Comparison of ENCODE assay signal across 29 cellular contexts in the genomic region with DNA sequence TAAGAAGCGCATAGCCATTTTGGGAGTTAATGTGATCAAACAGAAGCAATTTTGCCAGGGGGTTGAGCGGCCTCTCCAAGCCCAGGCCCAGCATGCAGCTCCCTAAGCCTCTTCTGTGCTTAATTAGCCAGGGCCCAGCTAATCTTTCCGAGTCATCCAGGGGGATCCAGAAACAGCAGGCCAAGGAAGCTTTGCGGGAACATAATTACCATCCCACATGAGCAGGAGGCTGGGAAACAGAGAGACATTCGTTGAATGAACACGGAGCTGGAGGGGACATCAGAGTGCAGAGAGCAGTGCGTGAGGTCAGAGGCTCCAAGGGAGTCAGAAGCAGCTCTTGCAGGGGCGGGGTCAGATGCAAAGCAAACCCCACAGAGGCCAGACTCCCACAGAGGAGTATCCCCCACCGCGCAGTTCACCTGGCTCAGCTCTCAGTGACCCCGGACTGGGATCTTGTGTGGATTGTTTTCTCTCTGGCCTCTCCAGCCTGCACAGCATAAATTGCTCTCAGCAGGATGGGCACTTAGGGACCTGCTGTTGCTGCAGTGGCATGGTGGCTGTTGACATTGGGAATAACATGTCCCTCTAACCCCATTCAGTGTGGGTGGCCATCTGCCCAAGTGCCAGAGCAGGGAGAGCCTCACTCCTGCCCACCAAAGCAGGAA.
A peak's percentile ranks its signal among the peaks of the same experiment; 100 is the strongest.
DNase-seq lines count a peak whose midpoint lies in the region; ATAC-seq and TF ChIP-seq lines count a peak whose summit lies in the region.
"Had no signal": no experiment of that assay in that cellular context is flagged by ENCODE, and none has a peak within 500 bp of the region (broad histone marks: within the 10 kb centered on the region; RNA-seq: fewer than 3 reads in every experiment).

No MANE protein-coding gene starts in this region.

- H3K27ac ChIP-seq in SK-N-SH (ENCODE audit: low read depth in 2 of 2, low read length in 1 of 2) (peak overlapping the region in 1 of 2 experiments; percentile 64; a peak in 2 of 4 replicates), ectodermal cell (ENCODE audit: insufficient read depth, low read depth, low read length, poor library complexity, severe bottlenecking) (peak overlapping the region; percentile 59), thyroid gland (peak overlapping the region; percentile 64 to 72 (median 68))
- H3K27ac ChIP-seq: left lung, prostate gland, thoracic aorta, VCaP had no signal

- CTCF ChIA-PET in SK-N-SH (lab: Yijun Ruan, JAX) = no interaction called here

- H3K9me3 ChIP-seq in SK-N-SH (no peaks in the 10 kb centered on the region), ectodermal cell (ENCODE audit: control insufficient read depth, low read length) (no peaks in the 10 kb centered on the region), thyroid gland (no peaks in the 10 kb centered on the region)
- H3K9me3 ChIP-seq: left lung, prostate gland, thoracic aorta had no signal

- 36% methylated on average over 6 of the region's 11 CpGs for WGBS in SK-N-SH (ENCODE audit: low lambda C conversion rate)
- WGBS in ectodermal cell, 2 experiments = 46 to 59% methylated on average over 11 of the region's 11 CpGs
- WGBS in thyroid gland, 2 donors = 21 to 35% methylated on average over 7 to 10 of the region's 11 CpGs

- H3K4me2 ChIP-seq in SK-N-SH = no peak overlapping the region

- TF ChIP-seq POLR2A in thyroid gland (IDR thresholded peaks at IDR 0.05) = no peak

- no peak for TF ChIP-seq RAD21 in SK-N-SH (IDR thresholded peaks at IDR 0.05; ENCODE audit: low read length)

- DNase-seq in SK-N-SH (peak; percentile 71), NCI-H748 (lab: John Stamatoyannopoulos, UW; ENCODE audit: unreplicated experiment) (peak; percentile 84), thyroid gland (peak; percentile 60), medulla oblongata (ENCODE audit: extremely low spot score) (no peak), NCI-H2227 treated with DMSO at 0.1 percent for 48 hours (lab: John Stamatoyannopoulos, UW) (no peak), GM19238 (ENCODE audit: insufficient read length, low spot score) (no peak)
- DNase-seq: activated CD4-positive, alpha-beta T cell treated with anti-CD3 and anti-CD28 coated beads for 48 hours; activated T-cell treated with anti-CD3 and anti-CD28 coated beads for 4 hours; CD4-positive, CD25-positive, alpha-beta regulatory T cell; effector CD8-positive, alpha-beta T cell; EL; immature natural killer cell; left lung; mesenchymal stem cell; NCI-H1048; NCI-H2029; NCI-H446 treated with DMSO at 0.1 percent for 48 hours; occipital lobe; SHP77 treated with DMSO at 0.1 percent for 48 hours; stimulated activated CD4-positive, alpha-beta T cell treated with anti-CD3 and anti-CD28 coated beads, Interleukin-2, amount 100 ng/mL, for 48 hours; stimulated activated naive CD8-positive, alpha-beta T cell treated with anti-CD3 and anti-CD28 coated beads, Interleukin-15, amount 100 ng/mL, for 72 hours; T1000 had no signal

- ATAC-seq in SK-N-SH treated with all-trans-retinoic acid at 6 μM for 48 hours = no peak
- ATAC-seq: activated naive CD4-positive, alpha-beta T cell treated with anti-CD3 and anti-CD28 coated beads, Interleukin-2, amount 50 U/mL, for 72 hours; sciatic nerve; stimulated activated naive CD8-positive, alpha-beta T cell treated with anti-CD3 and anti-CD28 coated beads, Interleukin-15, amount 100 ng/mL, for 72 hours had no signal

- POLR2A ChIA-PET in SK-N-SH (lab: Yijun Ruan, JAX) = no interaction called here

- no peak overlapping the region for H2AFZ ChIP-seq in SK-N-SH (ENCODE audit: low read depth)

- H4K20me1 ChIP-seq in SK-N-SH (ENCODE audit: insufficient read depth) = no peaks in the 10 kb centered on the region

- no peaks in the 10 kb centered on the region for H3K27me3 ChIP-seq in SK-N-SH (ENCODE audit: insufficient read depth)
- H3K27me3 ChIP-seq in ectodermal cell (ENCODE audit: control insufficient read depth, insufficient read depth, low read length, poor library complexity, severe bottlenecking) = peaks cover 7% of the 10 kb centered on the region
- no peaks in the 10 kb centered on the region for H3K27me3 ChIP-seq in thyroid gland

- H3K4me1 ChIP-seq in SK-N-SH (ENCODE audit: control insufficient read depth in 1 of 2, insufficient read depth in 2 of 2, low read depth in 1 of 2, low read length in 1 of 2) (peaks cover 0 to 27% of the 10 kb centered on the region in 2 experiments; a peak in 1 of 4 replicates), ectodermal cell (ENCODE audit: control insufficient read depth, insufficient read depth, low read length) (peaks cover 16% of the 10 kb centered on the region), thyroid gland (peaks cover 28 to 33% of the 10 kb centered on the region in 2 donors)
- H3K4me1 ChIP-seq: left lung, prostate gland had no signal

- TF ChIP-seq CTCF in SK-N-SH (IDR thresholded peaks at IDR 0.05) = no peak
- TF ChIP-seq CTCF in thyroid gland (IDR thresholded peaks at IDR 0.05) = no peak

- H3K36me3 ChIP-seq in SK-N-SH (replicated peaks in 1 of 2; ENCODE audit: control insufficient read depth in 1 of 2, insufficient read depth in 2 of 2, low read length in 1 of 2) = no peaks in the 10 kb centered on the region
- no peaks in the 10 kb centered on the region for H3K36me3 ChIP-seq in ectodermal cell (ENCODE audit: control insufficient read depth, insufficient read depth, low read length)
- H3K36me3 ChIP-seq in thyroid gland = no peaks in the 10 kb centered on the region
- H3K36me3 ChIP-seq: left lung, prostate gland, thoracic aorta had no signal

- no peak overlapping the region for H3K9ac ChIP-seq in SK-N-SH

- no peaks in the 10 kb centered on the region for H3F3A ChIP-seq in SK-N-SH (replicated peaks; ENCODE audit: insufficient read depth)

- no peak for TF ChIP-seq EP300 in SK-N-SH (IDR thresholded peaks at IDR 0.05; ENCODE audit: borderline replicate concordance in 1 of 2, low read depth in 1 of 2, low read length in 1 of 2)

- no peaks in the 10 kb centered on the region for H3K79me2 ChIP-seq in SK-N-SH (ENCODE audit: insufficient read depth)

- H3K4me3 ChIP-seq in SK-N-SH (ENCODE audit: low read depth in 2 of 2, low read length in 1 of 2) = no peak overlapping the region
- no peak overlapping the region for H3K4me3 ChIP-seq in ectodermal cell (ENCODE audit: insufficient read depth, low read depth, low read length)
- H3K4me3 ChIP-seq in thyroid gland (replicated peaks in 1 of 3) = no peak overlapping the region
- H3K4me3 ChIP-seq: left lung, prostate gland, thoracic aorta had no signal

- H3K9me2 ChIP-seq in SK-N-SH = no peaks in the 10 kb centered on the region

- intact Hi-C loops in thyroid gland (cut with DNase I) = no loop called here

TF ChIP-seq in SK-N-SH, 30 proteins besides CTCF, POLR2A, EP300 and RAD21 (continues in another document):
- TF ChIP-seq TEAD4 (IDR thresholded peaks at IDR 0.05; ENCODE audit: borderline replicate concordance, insufficient read depth) (no peak), JUND (IDR thresholded peaks at IDR 0.05) (no peak), FOXJ3 (CRISPR knock-in tag; IDR thresholded peaks at IDR 0.05) (no peak), GATA2 (CRISPR knock-in tag; IDR thresholded peaks at IDR 0.05) (0 out of 2 replicates have a peak, but pooled peaks have one; percentile 40), EZH2phosphoT487 (IDR thresholded peaks at IDR 0.05; ENCODE audit: borderline replicate concordance, low read depth) (no peak)
- TF ChIP-seq, protein P1, sequence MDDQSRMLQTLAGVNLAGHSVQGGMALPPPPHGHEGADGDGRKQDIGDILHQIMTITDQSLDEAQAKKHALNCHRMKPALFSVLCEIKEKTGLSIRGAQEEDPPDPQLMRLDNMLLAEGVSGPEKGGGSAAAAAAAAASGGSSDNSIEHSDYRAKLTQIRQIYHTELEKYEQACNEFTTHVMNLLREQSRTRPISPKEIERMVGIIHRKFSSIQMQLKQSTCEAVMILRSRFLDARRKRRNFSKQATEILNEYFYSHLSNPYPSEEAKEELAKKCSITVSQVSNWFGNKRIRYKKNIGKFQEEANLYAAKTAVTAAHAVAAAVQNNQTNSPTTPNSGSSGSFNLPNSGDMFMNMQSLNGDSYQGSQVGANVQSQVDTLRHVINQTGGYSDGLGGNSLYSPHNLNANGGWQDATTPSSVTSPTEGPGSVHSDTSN (IDR thresholded peaks at IDR 0.05) = no peak
- TF ChIP-seq, protein P2, sequence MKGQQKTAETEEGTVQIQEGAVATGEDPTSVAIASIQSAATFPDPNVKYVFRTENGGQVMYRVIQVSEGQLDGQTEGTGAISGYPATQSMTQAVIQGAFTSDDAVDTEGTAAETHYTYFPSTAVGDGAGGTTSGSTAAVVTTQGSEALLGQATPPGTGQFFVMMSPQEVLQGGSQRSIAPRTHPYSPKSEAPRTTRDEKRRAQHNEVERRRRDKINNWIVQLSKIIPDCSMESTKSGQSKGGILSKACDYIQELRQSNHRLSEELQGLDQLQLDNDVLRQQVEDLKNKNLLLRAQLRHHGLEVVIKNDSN (IDR thresholded peaks at IDR 0.05; ENCODE audit: borderline replicate concordance, low read depth) = no peak

TF ChIP-seq in SK-N-SH treated with all-trans-retinoic acid at 6 μM for 48 hours, 23 proteins besides CTCF, POLR2A, EP300 and RAD21:
- TF ChIP-seq, protein P3, sequence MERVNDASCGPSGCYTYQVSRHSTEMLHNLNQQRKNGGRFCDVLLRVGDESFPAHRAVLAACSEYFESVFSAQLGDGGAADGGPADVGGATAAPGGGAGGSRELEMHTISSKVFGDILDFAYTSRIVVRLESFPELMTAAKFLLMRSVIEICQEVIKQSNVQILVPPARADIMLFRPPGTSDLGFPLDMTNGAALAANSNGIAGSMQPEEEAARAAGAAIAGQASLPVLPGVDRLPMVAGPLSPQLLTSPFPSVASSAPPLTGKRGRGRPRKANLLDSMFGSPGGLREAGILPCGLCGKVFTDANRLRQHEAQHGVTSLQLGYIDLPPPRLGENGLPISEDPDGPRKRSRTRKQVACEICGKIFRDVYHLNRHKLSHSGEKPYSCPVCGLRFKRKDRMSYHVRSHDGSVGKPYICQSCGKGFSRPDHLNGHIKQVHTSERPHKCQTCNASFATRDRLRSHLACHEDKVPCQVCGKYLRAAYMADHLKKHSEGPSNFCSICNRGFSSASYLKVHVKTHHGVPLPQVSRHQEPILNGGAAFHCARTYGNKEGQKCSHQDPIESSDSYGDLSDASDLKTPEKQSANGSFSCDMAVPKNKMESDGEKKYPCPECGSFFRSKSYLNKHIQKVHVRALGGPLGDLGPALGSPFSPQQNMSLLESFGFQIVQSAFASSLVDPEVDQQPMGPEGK (CRISPR knock-in tag; IDR thresholded peaks at IDR 0.05; ENCODE audit: borderline replicate concordance) = no peak
TF ChIP-seq in SK-N-SH treated with all-trans-retinoic acid at 6 μM for 48 hours: peak in this region for 0.

Comparison
In these comparisons a context has a peak if more than half of its experiments do, and no peak if none do; other contexts are left out.
1. DNase-seq: peak in SK-N-SH (single experiment), NCI-H748 (single experiment) and thyroid gland (2 of 2); none in medulla oblongata (single experiment), NCI-H2227 treated with DMSO at 0.1 percent for 48 hours (single experiment) and GM19238 (single experiment).